In genomic region chr19:12720851-12721655, GRCh38 we compare ENCODE assay signal across 8 cellular contexts. TPM values are rescaled to one million over a fixed set of nuclear protein-coding genes. Genes with fewer than 3 reads are reported as not detected.
DNase-seq lines count a peak whose midpoint lies in the region; ATAC-seq and TF ChIP-seq lines count a peak whose summit lies in the region.

No MANE protein-coding gene starts in this region.

- peak overlapping the region; percentile 49 for H3K4me3 ChIP-seq in H7 (ENCODE audit: insufficient read depth, low read depth, low read length)
- H3K4me3 ChIP-seq in WI38 (ENCODE audit: low read depth, low read length), result peak overlapping the region; percentile 86
- peak overlapping the region; percentile 67 to 86 (median 80) for H3K4me3 ChIP-seq in fibroblast of lung (replicated peaks in 1 of 4; ENCODE audit: control extremely low read depth in 1 of 4, insufficient read depth in 1 of 4, low read depth in 3 of 4, low read length in 4 of 4)
- H3K4me3 ChIP-seq in neuron (ENCODE audit: low read length), result peak overlapping the region; percentile 79

- DNase-seq in H7 (peak; percentile 66), fibroblast of lung (ENCODE audit: low read depth in 2 of 2) (peak; percentile 22 to 25), omental fat pad (ENCODE audit: low spot score) (no peak)

- ATAC-seq in omental fat pad (ENCODE audit: low FRiP score) (no peak), GM21825 (IDR thresholded peaks at IDR 0.05; ENCODE audit: unreplicated experiment) (no peak), HG02885 (IDR thresholded peaks at IDR 0.05; ENCODE audit: poor library complexity, unreplicated experiment) (no peak), GM21619 (IDR thresholded peaks at IDR 0.05; ENCODE audit: unreplicated experiment) (no peak)

- TF ChIP-seq CTCF in WI38 (IDR thresholded peaks at IDR 0.05; ENCODE audit: low read depth, low read length), result no peak
- no peak for TF ChIP-seq CTCF in fibroblast of lung (conservative IDR thresholded peaks at IDR 0.05 in 1 of 2, IDR thresholded peaks at IDR 0.05 in 1 of 2; ENCODE audit: low read depth in 1 of 2, low read length in 2 of 2)
- no peak for TF ChIP-seq CTCF in omental fat pad (IDR thresholded peaks at IDR 0.05)

- H3K27ac ChIP-seq in fibroblast of lung (ENCODE audit: insufficient read depth, low read length), result peak overlapping the region; percentile 84

- H3K4me1 ChIP-seq in fibroblast of lung (ENCODE audit: control insufficient read depth, extremely low read depth, insufficient read depth, low read length), result peaks cover 11% of the 10 kb centered on the region
- peaks cover 17% of the 10 kb centered on the region for H3K4me1 ChIP-seq in neuron (ENCODE audit: insufficient read depth, low read length)

- H3K9me3 ChIP-seq in fibroblast of lung (ENCODE audit: control insufficient read depth, insufficient read depth, low read depth, low read length) (no peaks in the 10 kb centered on the region), neuron (ENCODE audit: low read length) (no peaks in the 10 kb centered on the region)

- no peaks in the 10 kb centered on the region for H4K20me1 ChIP-seq in fibroblast of lung (ENCODE audit: control insufficient read depth, extremely low read depth, insufficient read depth, low read length)

- no peaks in the 10 kb centered on the region for H3K27me3 ChIP-seq in H7 (ENCODE audit: control insufficient read depth, insufficient read depth, low read length)
- no peaks in the 10 kb centered on the region for H3K27me3 ChIP-seq in fibroblast of lung (ENCODE audit: control insufficient read depth, insufficient read depth, low read length)
- no peaks in the 10 kb centered on the region for H3K27me3 ChIP-seq in neuron (ENCODE audit: insufficient read depth, low read length)

- peaks cover 15% of the 10 kb centered on the region for H3K36me3 ChIP-seq in H7 (replicated peaks; ENCODE audit: control insufficient read depth, insufficient read depth, low read length)
- peaks cover 11% of the 10 kb centered on the region for H3K36me3 ChIP-seq in fibroblast of lung (ENCODE audit: control insufficient read depth, insufficient read depth, low read length)
- peaks cover 26% of the 10 kb centered on the region for H3K36me3 ChIP-seq in neuron (ENCODE audit: insufficient read depth, low read length)

- H3K4me2 ChIP-seq in fibroblast of lung (ENCODE audit: extremely low read depth, insufficient read depth, low read length), result peak overlapping the region; percentile 80

- H3K9ac ChIP-seq in fibroblast of lung (ENCODE audit: insufficient read depth, low read length), result peak overlapping the region; percentile 92

- no peak overlapping the region for H2AFZ ChIP-seq in fibroblast of lung (ENCODE audit: low read length)
- no peak overlapping the region for H2AFZ ChIP-seq in neuron (ENCODE audit: low read depth, low read length)

- peaks cover 63% of the 10 kb centered on the region for H3K79me2 ChIP-seq in fibroblast of lung (ENCODE audit: control insufficient read depth, insufficient read depth, low read length)

RNA-seq across cellular contexts. Expression of gene TNPO2, which starts 2.7 kb away (rescaled TPM):
- total RNA-seq in H7 (2014; rRNA removed; shearing (Covaris generic)), result 34.1 and 48.9 TPM in 2 replicates
- 28.2 and 36.0 TPM in 2 replicates for total RNA-seq in fibroblast of lung
- polyA plus RNA-seq in fibroblast of lung, result 52.5 and 75.0 TPM in 2 replicates
- polyA plus RNA-seq in fibroblast of lung (2012), result 34.5 and 41.3 TPM in 2 replicates
- 196 and 209 TPM in 2 replicates for polyA minus RNA-seq in fibroblast of lung (ENCODE audit: low replicate concordance)
- 10 to 100 TPM; 44.8 to 95.4 (median 55.8) TPM for total RNA-seq in omental fat pad

RNA-seq across cellular contexts. Expression of gene TRIR, which starts 13.4 kb away (rescaled TPM):
- 186 and 218 TPM in 2 replicates for total RNA-seq in H7 (2014; rRNA removed; shearing (Covaris generic))
- total RNA-seq in fibroblast of lung (117 and 186 TPM in 2 replicates), omental fat pad (100 to 1,000 TPM; 309 to 348 (median 323) TPM)
- 155 and 199 TPM in 2 replicates for polyA plus RNA-seq in fibroblast of lung
- 204 and 242 TPM in 2 replicates for polyA plus RNA-seq in fibroblast of lung (2012)
- polyA minus RNA-seq in fibroblast of lung (ENCODE audit: low replicate concordance), result 43.1 and 70.6 TPM in 2 replicates

RNA-seq across cellular contexts. Expression of gene GET3, which starts 16.2 kb away (rescaled TPM):
- 113 and 166 TPM in 2 replicates for total RNA-seq in H7 (2014; rRNA removed; shearing (Covaris generic))
- 94.1 and 95.3 TPM in 2 replicates for total RNA-seq in fibroblast of lung
- 123 and 208 TPM in 2 replicates for polyA plus RNA-seq in fibroblast of lung
- 98.9 and 166 TPM in 2 replicates for polyA plus RNA-seq in fibroblast of lung (2012)
- polyA minus RNA-seq in fibroblast of lung (ENCODE audit: low replicate concordance), result 114 and 176 TPM in 2 replicates
- total RNA-seq in omental fat pad, result 10 to 100 TPM; 36.6 to 55.4 (median 48.9) TPM

RNA-seq across cellular contexts. Expression of gene FBXW9, which starts 24.6 kb away (rescaled TPM):
- total RNA-seq in H7 (2014; rRNA removed; shearing (Covaris generic)), result 15.3 and 21.2 TPM in 2 replicates
- total RNA-seq in fibroblast of lung (3.1 and 3.3 TPM in 2 replicates), omental fat pad (1 to 10 TPM; 3.2 to 5.6 (median 4.4) TPM)
- 3.3 and 4.4 TPM in 2 replicates for polyA plus RNA-seq in fibroblast of lung
- polyA plus RNA-seq in fibroblast of lung (2012), result 6.4 and 6.9 TPM in 2 replicates
- polyA minus RNA-seq in fibroblast of lung (ENCODE audit: low replicate concordance), result 6.7 and 10.1 TPM in 2 replicates

RNA-seq across cellular contexts. Expression of gene BEST2, which starts 30.5 kb away (rescaled TPM):
- total RNA-seq in H7 (2014; rRNA removed; shearing (Covaris generic)), result 0.37 and 1.5 TPM in 2 replicates
- total RNA-seq in fibroblast of lung (not detected in 2 replicates), omental fat pad (not detected)
- not detected in 2 replicates for polyA plus RNA-seq in fibroblast of lung
- 0.06 TPM in 1 of 2 replicates, not detected in the other for polyA plus RNA-seq in fibroblast of lung (2012)
- 0.78 TPM in 1 of 2 replicates, not detected in the other for polyA minus RNA-seq in fibroblast of lung (ENCODE audit: low replicate concordance)
